ENCODE assay signal across 8 cellular contexts in genomic region chr1:112716133-112716720, GRCh38. TPM values are rescaled to one million over a fixed set of nuclear protein-coding genes. Genes with fewer than 3 reads are reported as not detected.
A peak's percentile ranks its signal among the peaks of the same experiment; 100 is the strongest.
DNase-seq lines count a peak whose midpoint lies in the region; ATAC-seq and TF ChIP-seq lines count a peak whose summit lies in the region.

No MANE protein-coding gene starts in this region.

- 0 out of 2 replicates have a peak overlapping the region, but pooled peaks have one; percentile 45 for H3K9ac ChIP-seq in Karpas-422 (ENCODE audit: low read length)

- no peaks in the 10 kb centered on the region for H3K9me2 ChIP-seq in Karpas-422 (replicated peaks; ENCODE audit: insufficient read depth, low read length)

- BruUV-seq in Panc1 (replicated peaks; lab: Mats Ljungman, UMichigan) = no TSS peak

- DNase-seq in AG10803 (ENCODE audit: low read depth) = peak; percentile 88
- DNase-seq in GM19238 (ENCODE audit: insufficient read length, low spot score) = peak; percentile 76
- peak; percentile 91 for DNase-seq in Karpas-422
- DNase-seq in Panc1 (ENCODE audit: low read depth, low spot score) = peak; percentile 80
- DNase-seq in activated T-helper 1 cell treated with Interleukin-2 at 50 U/mL for 16 hours (ENCODE audit: low read depth) = peak; percentile 60
- DNase-seq in fibroblast of pulmonary artery (ENCODE audit: low read depth) = peak; percentile 95
- DNase-seq in naive thymus-derived CD8-positive, alpha-beta T cell = peak; percentile 62 to 86 (median 76)
- peak; percentile 73 to 88 for DNase-seq in stimulated activated effector memory CD8-positive, alpha-beta T cell treated with anti-CD3 and anti-CD28 coated beads, Interleukin-12 subunit alpha, Interleukin-12 subunit beta, amount 100 ng/mL, for 72 hours (ENCODE audit: low spot score in 2 of 2)

- H3K9me3 Mint-ChIP-seq in naive thymus-derived CD8-positive, alpha-beta T cell = no peaks in the 10 kb centered on the region
- H3K9me3 Mint-ChIP-seq in stimulated activated effector memory CD8-positive, alpha-beta T cell treated with anti-CD3 and anti-CD28 coated beads, Interleukin-12 subunit alpha, Interleukin-12 subunit beta, amount 100 ng/mL, for 72 hours = no peaks in the 10 kb centered on the region

- no peaks in the 10 kb centered on the region for H3K36me3 Mint-ChIP-seq in naive thymus-derived CD8-positive, alpha-beta T cell
- no peaks in the 10 kb centered on the region for H3K36me3 Mint-ChIP-seq in stimulated activated effector memory CD8-positive, alpha-beta T cell treated with anti-CD3 and anti-CD28 coated beads, Interleukin-12 subunit alpha, Interleukin-12 subunit beta, amount 100 ng/mL, for 72 hours

- H2AFZ ChIP-seq in Karpas-422 (ENCODE audit: low read length) = 0 out of 2 replicates have a peak overlapping the region, but pooled peaks have one; percentile 2

- CTCF ChIA-PET in Panc1 (lab: Charles Lee) = interaction anchor here (0.6 to 3.2 kb wide), 3 partner anchors 88 to 604 kb away, joined by 3 to 39 read pairs (median 3); partner anchors contain the start of gene LRIG2

- H3K36me3 ChIP-seq in Karpas-422 (ENCODE audit: insufficient read depth, low read length) = no peaks in the 10 kb centered on the region
- H3K36me3 ChIP-seq in Panc1 (ENCODE audit: control insufficient read depth, insufficient read depth, low read length) = no peaks in the 10 kb centered on the region

- H3K27me3 Mint-ChIP-seq in naive thymus-derived CD8-positive, alpha-beta T cell = peaks cover 2 to 45% (median 16%) of the 10 kb centered on the region in 5 donors

- TF ChIP-seq CTCF in AG10803 (conservative IDR thresholded peaks at IDR 0.05; ENCODE audit: low read length) (peak; percentile 95), Panc1 (IDR thresholded peaks at IDR 0.05) (peak; percentile 87), fibroblast of pulmonary artery (IDR thresholded peaks at IDR 0.05; ENCODE audit: low read length, missing control alignments) (peak; percentile 98)

- no peaks in the 10 kb centered on the region for H3K27me3 ChIP-seq in Karpas-422 (ENCODE audit: low read length)
- H3K27me3 ChIP-seq in Panc1 (ENCODE audit: control insufficient read depth, insufficient read depth, low read length) = no peaks in the 10 kb centered on the region

- peaks cover 28% of the 10 kb centered on the region for H3K4me1 ChIP-seq in Karpas-422 (ENCODE audit: low read length)
- H3K4me1 ChIP-seq in Panc1 (ENCODE audit: control insufficient read depth, insufficient read depth, low read length) = no peaks in the 10 kb centered on the region; the same call in 1 of the 2 replicates

- peak overlapping the region; percentile 77 for H3K4me2 ChIP-seq in Karpas-422 (ENCODE audit: low read depth, low read length, poor library complexity, severe bottlenecking)

- ATAC-seq in Panc1 = peak; percentile 80
- ATAC-seq in naive thymus-derived CD8-positive, alpha-beta T cell = peak; percentile 38 to 45
- ATAC-seq in stimulated activated effector memory CD8-positive, alpha-beta T cell treated with anti-CD3 and anti-CD28 coated beads, Interleukin-12 subunit alpha, Interleukin-12 subunit beta, amount 100 ng/mL, for 72 hours = peak; percentile 49

- peaks cover 3% of the 10 kb centered on the region for H4K20me1 ChIP-seq in Karpas-422 (ENCODE audit: insufficient read depth, low read depth, low read length)

- H3K4me1 Mint-ChIP-seq in naive thymus-derived CD8-positive, alpha-beta T cell = peaks cover 14 to 29% (median 23%) of the 10 kb centered on the region in 4 donors
- peaks cover 38% of the 10 kb centered on the region for H3K4me1 Mint-ChIP-seq in stimulated activated effector memory CD8-positive, alpha-beta T cell treated with anti-CD3 and anti-CD28 coated beads, Interleukin-12 subunit alpha, Interleukin-12 subunit beta, amount 100 ng/mL, for 72 hours

- intact Hi-C loops in Panc1 (cut with micrococcal nuclease; ENCODE audit: unreplicated experiment) = loop anchor here (1.0 to 5.0 kb wide), 2 partner anchors 88 to 326 kb away; no protein-coding TSS in a partner anchor

- H3K9me3 ChIP-seq in Karpas-422 (ENCODE audit: low read length) (no peaks in the 10 kb centered on the region), Panc1 (ENCODE audit: control insufficient read depth, insufficient read depth, low read depth, low read length) (no peaks in the 10 kb centered on the region)

- H3K27ac ChIP-seq in Karpas-422 (ENCODE audit: low read length) = no peak overlapping the region
- H3K27ac ChIP-seq in Panc1 (ENCODE audit: low read length) = no peak overlapping the region

- H3K79me2 ChIP-seq in Karpas-422 (ENCODE audit: low read length) = no peaks in the 10 kb centered on the region

- peak overlapping the region; percentile 23 to 94 (median 90) for H3K27ac Mint-ChIP-seq in naive thymus-derived CD8-positive, alpha-beta T cell
- no peak overlapping the region for H3K27ac Mint-ChIP-seq in stimulated activated effector memory CD8-positive, alpha-beta T cell treated with anti-CD3 and anti-CD28 coated beads, Interleukin-12 subunit alpha, Interleukin-12 subunit beta, amount 100 ng/mL, for 72 hours

- peak overlapping the region; percentile 84 to 95 (median 92) for H3K4me3 Mint-ChIP-seq in naive thymus-derived CD8-positive, alpha-beta T cell
- H3K4me3 Mint-ChIP-seq in stimulated activated effector memory CD8-positive, alpha-beta T cell treated with anti-CD3 and anti-CD28 coated beads, Interleukin-12 subunit alpha, Interleukin-12 subunit beta, amount 100 ng/mL, for 72 hours = peak overlapping the region; percentile 87

- POLR2A ChIA-PET in Panc1 (lab: Charles Lee) = interaction anchor here (0.6 kb wide), 1 partner anchor 240 kb away, joined by 3 read pairs; no protein-coding TSS in a partner anchor
- POLR2A ChIA-PET in naive thymus-derived CD8-positive, alpha-beta T cell (lab: Charles Lee) = interaction anchor here (0.8 to 3.2 kb wide), 7 partner anchors 12 to 1096 kb away, joined by 3 to 25 read pairs (median 6); partner anchors contain the start of genes CAPZA1, LRIG2, MOV10 and RSBN1

- H3K4me3 ChIP-seq in AG10803 (ENCODE audit: low read length) (peak overlapping the region; percentile 76), Karpas-422 (ENCODE audit: low read length) (peak overlapping the region; percentile 68), Panc1 (ENCODE audit: low read depth in 2 of 2, low read length in 2 of 2) (peak overlapping the region; percentile 53 to 64), fibroblast of pulmonary artery (replicated peaks; ENCODE audit: low read depth, low read length) (peak overlapping the region; percentile 68)

- in situ Hi-C loops in Panc1 (cut with HindIII; ENCODE audit: low pct_unique_long_range_greater_than_20kb, low sequenced_read_pairs) = no loop called here

RNA-seq across cellular contexts. Expression of gene PPM1J, which starts 1.1 kb away (rescaled TPM):
- not detected in 2 replicates for total RNA-seq in Karpas-422 (2014; rRNA removed; shearing (Covaris generic); ENCODE audit: low replicate concordance)
- total RNA-seq in Panc1 (2021; ENCODE audit: unreplicated experiment) = 0.51 TPM
- polyA plus RNA-seq in Panc1 (2012; ENCODE audit: insufficient read length) = 0.91 TPM
- total RNA-seq in naive thymus-derived CD8-positive, alpha-beta T cell = under 1 TPM in 1 of 2 experiments, not detected in 1; 0.44 TPM
- not detected for polyA plus RNA-seq in naive thymus-derived CD8-positive, alpha-beta T cell

RNA-seq across cellular contexts. Expression of gene RHOC, which starts 9.3 kb away (rescaled TPM):
- total RNA-seq in Karpas-422 (2014; rRNA removed; shearing (Covaris generic); ENCODE audit: low replicate concordance) = 16.5 and 38.6 TPM in 2 replicates
- 197 TPM for total RNA-seq in Panc1 (2021; ENCODE audit: unreplicated experiment)
- 427 TPM for polyA plus RNA-seq in Panc1 (2012; ENCODE audit: insufficient read length)
- 1 to 10 TPM; 3.0 to 4.2 TPM for total RNA-seq in naive thymus-derived CD8-positive, alpha-beta T cell
- 10 to 100 TPM in 1 of 3 donors, 1 to 10 TPM in 2; 2.2 to 46.7 (median 2.8) TPM for polyA plus RNA-seq in naive thymus-derived CD8-positive, alpha-beta T cell

RNA-seq across cellular contexts. Expression of gene MOV10, which starts 41.8 kb away (rescaled TPM):
- 7.7 and 13.8 TPM in 2 replicates for total RNA-seq in Karpas-422 (2014; rRNA removed; shearing (Covaris generic); ENCODE audit: low replicate concordance)
- total RNA-seq in Panc1 (2021; ENCODE audit: unreplicated experiment) = 106 TPM
- polyA plus RNA-seq in Panc1 (2012; ENCODE audit: insufficient read length) = 88.0 TPM
- total RNA-seq in naive thymus-derived CD8-positive, alpha-beta T cell = 10 to 100 TPM; 84.2 to 89.9 TPM
- polyA plus RNA-seq in naive thymus-derived CD8-positive, alpha-beta T cell = 10 to 100 TPM; 24.7 to 40.4 (median 29.5) TPM
